ENCODE assay signal across 18 cellular contexts in genomic region chr18:26719909-26720308, GRCh38.
"Had no signal": no experiment of that assay in that cellular context is flagged by ENCODE, and none has a peak within 500 bp of the region (broad histone marks: within the 10 kb centered on the region; RNA-seq: fewer than 3 reads in every experiment).

No MANE protein-coding gene starts in this region.

- H3K36me3 Mint-ChIP-seq: activated naive CD4-positive, alpha-beta T cell treated with anti-CD3 and anti-CD28 coated beads, Interleukin-2, amount 10 ng/mL, durations not matched to agents 7 days and 5 days; naive B cell; stimulated activated naive B cell treated with anti-CD40 and anti-IgM and Interleukin-4, amounts not matched to agents 10 μg/mL and 1 μg/mL and 100 μg/mL, for 72 hours; WTC11 had no signal

- H3K4me3 ChIP-seq: adrenal gland, coronary artery, hepatocyte, lung, prostate gland, right lobe of liver, tibial nerve had no signal

- H3K27me3 ChIP-seq: adrenal gland, right lobe of liver, tibial nerve had no signal

- H3K27ac ChIP-seq: adrenal gland, coronary artery, epithelial cell of prostate, hepatocyte, prostate gland, right lobe of liver, tibial nerve had no signal

- H3K27ac Mint-ChIP-seq: activated CD4-positive, alpha-beta T cell treated with anti-CD3 and anti-CD28 coated beads, Interleukin-2, amount 10 ng/mL, durations not matched to agents 24 days and 14 days; activated naive CD4-positive, alpha-beta T cell treated with anti-CD3 and anti-CD28 coated beads, Interleukin-2, amount 10 ng/mL, durations not matched to agents 7 days and 5 days; activated T-helper 1 cell treated with anti-CD3 and anti-CD28 coated beads, Interleukin-12 subunit alpha, Interleukin-12 subunit beta, Interleukin-2, Interleukin-4 antibody, amounts not matched to agents 30 ng/mL and 10 ng/mL and 1 ng/mL, durations not matched to agents 14 hours and 24 hours and 36 hours; naive B cell; stimulated activated naive B cell treated with anti-CD40 and anti-IgM and Interleukin-4, amounts not matched to agents 10 μg/mL and 1 μg/mL and 100 μg/mL, for 72 hours; WTC11 had no signal

- H3K4me1 Mint-ChIP-seq: activated naive CD4-positive, alpha-beta T cell treated with anti-CD3 and anti-CD28 coated beads, Interleukin-2, amount 10 ng/mL, durations not matched to agents 7 days and 5 days; naive B cell; stimulated activated naive B cell treated with anti-CD40 and anti-IgM and Interleukin-4, amounts not matched to agents 10 μg/mL and 1 μg/mL and 100 μg/mL, for 72 hours had no signal

- H3K4me3 Mint-ChIP-seq: activated CD4-positive, alpha-beta T cell treated with anti-CD3 and anti-CD28 coated beads, Interleukin-2, amount 10 ng/mL, durations not matched to agents 24 days and 14 days; activated naive CD4-positive, alpha-beta T cell treated with anti-CD3 and anti-CD28 coated beads, Interleukin-2, amount 10 ng/mL, durations not matched to agents 7 days and 5 days; activated T-helper 1 cell treated with anti-CD3 and anti-CD28 coated beads, Interleukin-12 subunit alpha, Interleukin-12 subunit beta, Interleukin-2, Interleukin-4 antibody, amounts not matched to agents 30 ng/mL and 10 ng/mL and 1 ng/mL, durations not matched to agents 14 hours and 24 hours and 36 hours; naive B cell; stimulated activated naive B cell treated with anti-CD40 and anti-IgM and Interleukin-4, amounts not matched to agents 10 μg/mL and 1 μg/mL and 100 μg/mL, for 72 hours; WTC11 had no signal

- ATAC-seq: right lobe of liver; stimulated activated naive B cell treated with anti-CD40 and anti-IgM and Interleukin-4, amounts not matched to agents 10 μg/mL and 1 μg/mL and 100 μg/mL, for 72 hours; WTC11 had no signal

- H3K36me3 ChIP-seq: adrenal gland, prostate gland, right lobe of liver, tibial nerve had no signal

- H3K9me3 ChIP-seq: adrenal gland, prostate gland, right lobe of liver, tibial nerve had no signal

- H3K9me3 Mint-ChIP-seq: activated CD4-positive, alpha-beta T cell treated with anti-CD3 and anti-CD28 coated beads, Interleukin-2, amount 10 ng/mL, durations not matched to agents 24 days and 14 days; activated naive CD4-positive, alpha-beta T cell treated with anti-CD3 and anti-CD28 coated beads, Interleukin-2, amount 10 ng/mL, durations not matched to agents 7 days and 5 days; activated T-helper 1 cell treated with anti-CD3 and anti-CD28 coated beads, Interleukin-12 subunit alpha, Interleukin-12 subunit beta, Interleukin-2, Interleukin-4 antibody, amounts not matched to agents 30 ng/mL and 10 ng/mL and 1 ng/mL, durations not matched to agents 14 hours and 24 hours and 36 hours; stimulated activated naive B cell treated with anti-CD40 and anti-IgM and Interleukin-4, amounts not matched to agents 10 μg/mL and 1 μg/mL and 100 μg/mL, for 72 hours; WTC11 had no signal

- H3K4me1 ChIP-seq: adrenal gland, prostate gland, right lobe of liver, tibial nerve had no signal

- H3K27me3 Mint-ChIP-seq: activated naive CD4-positive, alpha-beta T cell treated with anti-CD3 and anti-CD28 coated beads, Interleukin-2, amount 10 ng/mL, durations not matched to agents 7 days and 5 days; stimulated activated naive B cell treated with anti-CD40 and anti-IgM and Interleukin-4, amounts not matched to agents 10 μg/mL and 1 μg/mL and 100 μg/mL, for 72 hours had no signal

- DNase-seq: activated CD4-positive, alpha-beta T cell treated with anti-CD3 and anti-CD28 coated beads, Interleukin-2, amount 10 ng/mL, durations not matched to agents 24 days and 14 days; activated naive CD4-positive, alpha-beta T cell treated with anti-CD3 and anti-CD28 coated beads, Interleukin-2, amount 10 ng/mL, durations not matched to agents 7 days and 5 days; adrenal gland; central memory CD4-positive, alpha-beta T cell; effector CD8-positive, alpha-beta T cell; kidney glomerular epithelial cell; naive B cell; occipital lobe; right lobe of liver; stimulated activated naive B cell treated with anti-CD40 and anti-IgM and Interleukin-4, amounts not matched to agents 10 μg/mL and 1 μg/mL and 100 μg/mL, for 72 hours had no signal
